In genomic region chr9:126327016-126327749, GRCh38 we compare ENCODE assay signal across 8 cellular contexts. TPM values are rescaled to one million over a fixed set of nuclear protein-coding genes. Genes with fewer than 3 reads are reported as not detected.
DNase-seq lines count a peak whose midpoint lies in the region; ATAC-seq and TF ChIP-seq lines count a peak whose summit lies in the region.

No MANE protein-coding gene starts in this region.

- TF ChIP-seq CTCF in AG04449 (IDR thresholded peaks at IDR 0.05; ENCODE audit: insufficient read depth, low read length, missing control alignments) (no peak), fibroblast of lung (conservative IDR thresholded peaks at IDR 0.05 in 1 of 2, IDR thresholded peaks at IDR 0.05 in 1 of 2; ENCODE audit: low read depth in 1 of 2, low read length in 2 of 2) (no peak), neural cell (IDR thresholded peaks at IDR 0.05; ENCODE audit: poor library complexity, severe bottlenecking) (peak; percentile 54)

- H3K4me3 ChIP-seq in AG04449 (ENCODE audit: low read depth, low read length) (peak overlapping the region; percentile 69), fibroblast of lung (replicated peaks in 1 of 4; ENCODE audit: control extremely low read depth in 1 of 4, insufficient read depth in 1 of 4, low read depth in 3 of 4, low read length in 4 of 4) (peak overlapping the region; percentile 49 to 68 (median 60)), neural cell (ENCODE audit: low read length) (peak overlapping the region; percentile 83)

- TF ChIP-seq EP300 in neural cell (conservative IDR thresholded peaks at IDR 0.05; ENCODE audit: poor library complexity, severe bottlenecking): no peak

- DNase-seq in AG04449 (ENCODE audit: low read depth, low spot score): no peak
- peak; percentile 17 for DNase-seq in HK-2 (ENCODE audit: unreplicated experiment)
- peak; percentile 66 for DNase-seq in activated CD8-positive, alpha-beta memory T cell treated with anti-CD3 and anti-CD28 coated beads, Interleukin-2, amount 50 U/mL, for 48 hours
- no peak for DNase-seq in fibroblast of lung (ENCODE audit: low read depth in 2 of 2)
- DNase-seq in globus pallidus (ENCODE audit: low spot score): no peak

- CTCF ChIA-PET in AG04449 (lab: Yijun Ruan, JAX): interaction anchor here (0.6 to 2.7 kb wide), 10 partner anchors 9 to 919 kb away, joined by 3 to 17 read pairs (median 4); no protein-coding TSS in a partner anchor

- H3K36me3 ChIP-seq in fibroblast of lung (ENCODE audit: control insufficient read depth, insufficient read depth, low read length) (no peaks in the 10 kb centered on the region), neural cell (ENCODE audit: insufficient read depth, low read length) (no peaks in the 10 kb centered on the region)

- H3K9me2 ChIP-seq in neural cell (ENCODE audit: insufficient read depth, low read length): no peaks in the 10 kb centered on the region

- peak overlapping the region; percentile 58 for H2AFZ ChIP-seq in fibroblast of lung (ENCODE audit: low read length)
- peak overlapping the region; percentile 73 for H2AFZ ChIP-seq in neural cell (ENCODE audit: low read depth, low read length)

- H3K27me3 ChIP-seq in fibroblast of lung (ENCODE audit: control insufficient read depth, insufficient read depth, low read length) (no peaks in the 10 kb centered on the region), neural cell (ENCODE audit: insufficient read depth, low read depth, low read length) (no peaks in the 10 kb centered on the region)

- H3K4me1 ChIP-seq in fibroblast of lung (ENCODE audit: control insufficient read depth, extremely low read depth, insufficient read depth, low read length): no peaks in the 10 kb centered on the region

- H3K9me3 ChIP-seq in fibroblast of lung (ENCODE audit: control insufficient read depth, insufficient read depth, low read depth, low read length): no peaks in the 10 kb centered on the region
- H3K9me3 ChIP-seq in neural cell (ENCODE audit: low read length): no peaks in the 10 kb centered on the region

- ATAC-seq in GM21737 (IDR thresholded peaks at IDR 0.05; ENCODE audit: unreplicated experiment): no peak
- ATAC-seq in GM19351 (IDR thresholded peaks at IDR 0.05; ENCODE audit: unreplicated experiment): no peak

- H3K4me2 ChIP-seq in fibroblast of lung (ENCODE audit: extremely low read depth, insufficient read depth, low read length): peak overlapping the region; percentile 92
- peak overlapping the region; percentile 91 for H3K4me2 ChIP-seq in neural cell (ENCODE audit: low read length)

- peak; percentile 16 for TF ChIP-seq RAD21 in neural cell (conservative IDR thresholded peaks at IDR 0.05)

- peaks cover 2% of the 10 kb centered on the region for H3F3A ChIP-seq in neural cell (ENCODE audit: insufficient read depth, low read length, poor library complexity, severe bottlenecking)

- H3K27ac ChIP-seq in fibroblast of lung (ENCODE audit: insufficient read depth, low read length) (peak overlapping the region; percentile 19), neural cell (ENCODE audit: low read length) (peak overlapping the region; percentile 73)

- H3K79me2 ChIP-seq in fibroblast of lung (ENCODE audit: control insufficient read depth, insufficient read depth, low read length): no peaks in the 10 kb centered on the region
- H3K79me2 ChIP-seq in neural cell (replicated peaks; ENCODE audit: insufficient read depth, low read length): peaks cover 49% of the 10 kb centered on the region

- POLR2A ChIA-PET in AG04449 (lab: Yijun Ruan, JAX): interaction anchor here (0.9 kb wide), 1 partner anchor 66 kb away, joined by 3 read pairs; no protein-coding TSS in a partner anchor

- H4K20me1 ChIP-seq in fibroblast of lung (ENCODE audit: control insufficient read depth, extremely low read depth, insufficient read depth, low read length) (no peaks in the 10 kb centered on the region), neural cell (ENCODE audit: insufficient read depth) (no peaks in the 10 kb centered on the region)

- H3K9ac ChIP-seq in fibroblast of lung (ENCODE audit: insufficient read depth, low read length) (peak overlapping the region; percentile 64), neural cell (ENCODE audit: low read length) (peak overlapping the region; percentile 81)

TF ChIP-seq in neural cell, 6 proteins besides CTCF, POLR2A, EP300 and RAD21:
- TF ChIP-seq, protein P1, sequence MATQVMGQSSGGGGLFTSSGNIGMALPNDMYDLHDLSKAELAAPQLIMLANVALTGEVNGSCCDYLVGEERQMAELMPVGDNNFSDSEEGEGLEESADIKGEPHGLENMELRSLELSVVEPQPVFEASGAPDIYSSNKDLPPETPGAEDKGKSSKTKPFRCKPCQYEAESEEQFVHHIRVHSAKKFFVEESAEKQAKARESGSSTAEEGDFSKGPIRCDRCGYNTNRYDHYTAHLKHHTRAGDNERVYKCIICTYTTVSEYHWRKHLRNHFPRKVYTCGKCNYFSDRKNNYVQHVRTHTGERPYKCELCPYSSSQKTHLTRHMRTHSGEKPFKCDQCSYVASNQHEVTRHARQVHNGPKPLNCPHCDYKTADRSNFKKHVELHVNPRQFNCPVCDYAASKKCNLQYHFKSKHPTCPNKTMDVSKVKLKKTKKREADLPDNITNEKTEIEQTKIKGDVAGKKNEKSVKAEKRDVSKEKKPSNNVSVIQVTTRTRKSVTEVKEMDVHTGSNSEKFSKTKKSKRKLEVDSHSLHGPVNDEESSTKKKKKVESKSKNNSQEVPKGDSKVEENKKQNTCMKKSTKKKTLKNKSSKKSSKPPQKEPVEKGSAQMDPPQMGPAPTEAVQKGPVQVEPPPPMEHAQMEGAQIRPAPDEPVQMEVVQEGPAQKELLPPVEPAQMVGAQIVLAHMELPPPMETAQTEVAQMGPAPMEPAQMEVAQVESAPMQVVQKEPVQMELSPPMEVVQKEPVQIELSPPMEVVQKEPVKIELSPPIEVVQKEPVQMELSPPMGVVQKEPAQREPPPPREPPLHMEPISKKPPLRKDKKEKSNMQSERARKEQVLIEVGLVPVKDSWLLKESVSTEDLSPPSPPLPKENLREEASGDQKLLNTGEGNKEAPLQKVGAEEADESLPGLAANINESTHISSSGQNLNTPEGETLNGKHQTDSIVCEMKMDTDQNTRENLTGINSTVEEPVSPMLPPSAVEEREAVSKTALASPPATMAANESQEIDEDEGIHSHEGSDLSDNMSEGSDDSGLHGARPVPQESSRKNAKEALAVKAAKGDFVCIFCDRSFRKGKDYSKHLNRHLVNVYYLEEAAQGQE (IDR thresholded peaks at IDR 0.05; ENCODE audit: borderline replicate concordance): peak; percentile 31
- TF ChIP-seq SMC3 (conservative IDR thresholded peaks at IDR 0.05; ENCODE audit: poor library complexity) (no peak), MXI1 (conservative IDR thresholded peaks at IDR 0.05; ENCODE audit: poor library complexity, severe bottlenecking) (peak; percentile 48)
TF ChIP-seq in neural cell: peak in this region for 2.

RNA-seq across cellular contexts. Expression of gene MVB12B, which starts 0.6 kb away (rescaled TPM):
- total RNA-seq in fibroblast of lung: 2.3 and 2.6 TPM in 2 replicates
- polyA plus RNA-seq in fibroblast of lung (2.5 and 4.6 TPM in 2 replicates), neural cell (39.5 and 47.5 TPM in 2 replicates)
- 2.3 and 3.3 TPM in 2 replicates for polyA plus RNA-seq in fibroblast of lung (2012)
- polyA minus RNA-seq in fibroblast of lung (ENCODE audit: low replicate concordance) (1.8 and 2.7 TPM in 2 replicates), neural cell (74.0 and 74.7 TPM in 2 replicates)

Comparison
In these comparisons a context has a peak if more than half of its experiments do, and no peak if none do; other contexts are left out.
1. DNase-seq: peak in HK-2 (single experiment) and activated CD8-positive, alpha-beta memory T cell treated with anti-CD3 and anti-CD28 coated beads, Interleukin-2, amount 50 U/mL, for 48 hours (single experiment); none in AG04449 (single experiment), fibroblast of lung (0 of 2) and globus pallidus (single experiment).
2. Peak in every context shown above with its lines, with median percentiles within 50 percentile points of each other: H3K4me3 ChIP-seq.